ENCODE assay signal across 8 cellular contexts in the genomic region with DNA sequence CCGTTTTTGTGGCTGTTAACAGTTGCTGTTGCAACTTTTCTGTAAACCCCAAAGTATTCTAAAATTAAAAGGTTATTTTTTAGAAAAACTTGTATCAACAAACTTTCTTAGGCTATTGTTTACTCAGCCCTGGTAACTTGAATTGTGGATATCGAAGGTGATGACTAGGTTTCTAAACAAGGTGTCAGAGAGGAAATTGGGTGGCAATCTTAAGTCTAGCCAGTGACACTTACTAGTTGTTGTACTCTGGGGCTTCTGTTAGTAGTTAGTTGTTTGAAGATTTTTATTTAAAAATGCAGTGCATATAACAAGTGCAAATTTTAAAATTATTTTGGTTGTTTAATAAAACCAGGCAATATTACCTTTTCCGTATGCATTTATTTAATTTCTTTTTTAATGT. TPM values are rescaled to one million over a fixed set of nuclear protein-coding genes. Genes with fewer than 3 reads are reported as not detected.
A peak's percentile ranks its signal among the peaks of the same experiment; 100 is the strongest.
DNase-seq lines count a peak whose midpoint lies in the region; ATAC-seq and TF ChIP-seq lines count a peak whose summit lies in the region.

No MANE protein-coding gene starts in this region.

- intact Hi-C loops in CD8-positive, alpha-beta T cell (cut with DNase I, micrococcal nuclease): loop anchor here (5.0 to 10.0 kb wide), 9 partner anchors 77 to 1719 kb away; a partner anchor contains a TSS

- peaks cover 20% of the 10 kb centered on the region for H3K4me1 ChIP-seq in CD8-positive, alpha-beta T cell (ENCODE audit: insufficient read depth, low read length)
- H3K4me1 ChIP-seq in mesendoderm (ENCODE audit: control insufficient read depth, low read depth, low read length): no peaks in the 10 kb centered on the region

- H3K27ac ChIP-seq in CD8-positive, alpha-beta T cell (ENCODE audit: low read depth, low read length): no peak overlapping the region
- no peak overlapping the region for H3K27ac ChIP-seq in mesendoderm (ENCODE audit: low read depth, low read length)
- H3K27ac ChIP-seq in RWPE1: no peak overlapping the region

- H3K36me3 Mint-ChIP-seq in CD8-positive, alpha-beta T cell: peaks cover 6% of the 10 kb centered on the region
- peaks cover 22% of the 10 kb centered on the region for H3K36me3 Mint-ChIP-seq in activated naive CD8-positive, alpha-beta T cell treated with anti-CD3 and anti-CD28 coated beads, Interleukin-2, amount 10 ng/mL, durations not matched to agents 7 days and 5 days

- CTCF ChIA-PET in CD8-positive, alpha-beta T cell (lab: Charles Lee): no interaction called here
- CTCF ChIA-PET in RWPE1 (lab: Yijun Ruan, JAX): interaction anchor here (0.6 kb wide), 1 partner anchor 20 kb away, joined by 4 read pairs; no protein-coding TSS in a partner anchor

- POLR2A ChIA-PET in CD8-positive, alpha-beta T cell (lab: Charles Lee): no interaction called here
- POLR2A ChIA-PET in activated naive CD8-positive, alpha-beta T cell treated with anti-CD3 and anti-CD28 coated beads, Interleukin-2, amount 10 ng/mL, durations not matched to agents 7 days and 5 days (lab: Charles Lee): interaction anchor here (1.0 kb wide), 2 partner anchors 10 to 20 kb away, joined by 3 read pairs; a partner anchor contains a TSS
- POLR2A ChIA-PET in RWPE1 (lab: Yijun Ruan, JAX; ENCODE audit: low non-redundant PET): interaction anchor here (0.6 kb wide), 1 partner anchor 27 kb away, joined by 3 read pairs; no protein-coding TSS in a partner anchor

- peak overlapping the region; percentile 60 for H3K4me2 ChIP-seq in mesendoderm (ENCODE audit: low read length)

- H2BK15ac ChIP-seq in mesendoderm (replicated peaks; ENCODE audit: low read depth): no peak overlapping the region

- ATAC-seq in CD8-positive, alpha-beta T cell: no peak
- ATAC-seq in activated naive CD8-positive, alpha-beta T cell treated with anti-CD3 and anti-CD28 coated beads, Interleukin-2, amount 10 ng/mL, durations not matched to agents 7 days and 5 days (ENCODE audit: low read depth): no peak
- ATAC-seq in HG03175 (IDR thresholded peaks at IDR 0.05; ENCODE audit: unreplicated experiment): no peak

- H3K56ac ChIP-seq in mesendoderm (ENCODE audit: low read length): peak overlapping the region; percentile 83

- H3K18ac ChIP-seq in mesendoderm (ENCODE audit: low read length): no peak overlapping the region

- no peak overlapping the region for H4K5ac ChIP-seq in mesendoderm (ENCODE audit: low read length)

- H3K27me3 ChIP-seq in CD8-positive, alpha-beta T cell (ENCODE audit: insufficient read depth, low read length): no peaks in the 10 kb centered on the region
- H3K27me3 ChIP-seq in mesendoderm (ENCODE audit: insufficient read depth, low read length, poor library complexity): no peaks in the 10 kb centered on the region

- no CpG with 5 or more reads among the region's 3 CpGs for WGBS in mesendoderm (ENCODE audit: extremely low coverage, insufficient coverage, low lambda C conversion rate)

- H3K4me3 ChIP-seq in CD8-positive, alpha-beta T cell (ENCODE audit: low read depth, low read length): no peak overlapping the region
- peak overlapping the region; percentile 84 for H3K4me3 ChIP-seq in Jurkat, Clone E6-1 (ENCODE audit: low read length)
- H3K4me3 ChIP-seq in mesendoderm (ENCODE audit: low read length): peak overlapping the region; percentile 74

- H3K36me3 ChIP-seq in CD8-positive, alpha-beta T cell (ENCODE audit: insufficient read depth, low read length): no peaks in the 10 kb centered on the region
- no peaks in the 10 kb centered on the region for H3K36me3 ChIP-seq in mesendoderm (ENCODE audit: control insufficient read depth, insufficient read depth, low read length)

- no peaks in the 10 kb centered on the region for H3K9me3 Mint-ChIP-seq in CD8-positive, alpha-beta T cell
- no peaks in the 10 kb centered on the region for H3K9me3 Mint-ChIP-seq in activated naive CD8-positive, alpha-beta T cell treated with anti-CD3 and anti-CD28 coated beads, Interleukin-2, amount 10 ng/mL, durations not matched to agents 7 days and 5 days

- H3K27ac Mint-ChIP-seq in CD8-positive, alpha-beta T cell: peak overlapping the region; percentile 30
- peak overlapping the region; percentile 99 for H3K27ac Mint-ChIP-seq in activated naive CD8-positive, alpha-beta T cell treated with anti-CD3 and anti-CD28 coated beads, Interleukin-2, amount 10 ng/mL, durations not matched to agents 7 days and 5 days

- H3K4ac ChIP-seq in mesendoderm (ENCODE audit: low read depth, low read length): no peak overlapping the region

- TF ChIP-seq CTCF in CD8-positive, alpha-beta T cell (IDR thresholded peaks at IDR 0.05): no peak
- TF ChIP-seq CTCF in RWPE1 (conservative IDR thresholded peaks at IDR 0.05; ENCODE audit: low read depth): no peak

- no peak overlapping the region for H3K23ac ChIP-seq in mesendoderm (ENCODE audit: low read length)

- H3K9me3 ChIP-seq in CD8-positive, alpha-beta T cell (ENCODE audit: low read length): no peaks in the 10 kb centered on the region

- H3K27me3 Mint-ChIP-seq in CD8-positive, alpha-beta T cell (ENCODE audit: low read depth): peaks cover 5% of the 10 kb centered on the region
- H3K27me3 Mint-ChIP-seq in activated naive CD8-positive, alpha-beta T cell treated with anti-CD3 and anti-CD28 coated beads, Interleukin-2, amount 10 ng/mL, durations not matched to agents 7 days and 5 days: no peaks in the 10 kb centered on the region

- H2BK120ac ChIP-seq in mesendoderm (ENCODE audit: low read depth, low read length): no peak overlapping the region

- H3K4me3 Mint-ChIP-seq in CD8-positive, alpha-beta T cell: peak overlapping the region; percentile 97
- peak overlapping the region; percentile 97 for H3K4me3 Mint-ChIP-seq in activated naive CD8-positive, alpha-beta T cell treated with anti-CD3 and anti-CD28 coated beads, Interleukin-2, amount 10 ng/mL, durations not matched to agents 7 days and 5 days

- no peak overlapping the region for H2BK5ac ChIP-seq in mesendoderm (ENCODE audit: low read length)

- H4K8ac ChIP-seq in mesendoderm (ENCODE audit: low read depth, low read length): no peak overlapping the region

- peaks cover 56% of the 10 kb centered on the region for H3K79me2 ChIP-seq in mesendoderm (ENCODE audit: control insufficient read depth, insufficient read depth, low read length)

- no peak for DNase-seq in CD8-positive, alpha-beta T cell
- DNase-seq in Jurkat, Clone E6-1 (ENCODE audit: low read depth, low spot score): peak; percentile 28
- DNase-seq in activated naive CD8-positive, alpha-beta T cell treated with anti-CD3 and anti-CD28 coated beads, Interleukin-2, amount 10 ng/mL, durations not matched to agents 7 days and 5 days: no peak
- DNase-seq in mesendoderm: no peak
- DNase-seq in NCI-H2029 treated with DMSO at 0.1 percent for 48 hours (lab: John Stamatoyannopoulos, UW): no peak
- no peak for DNase-seq in RWPE1 (ENCODE audit: low spot score)
- no peak for DNase-seq in NOMO-1 treated with DMSO at 0.1 percent for 48 hours (lab: John Stamatoyannopoulos, UW; ENCODE audit: unreplicated experiment)

- no peak overlapping the region for H2AK5ac ChIP-seq in mesendoderm (ENCODE audit: low read length)

- peak overlapping the region; percentile 80 for H3K9ac ChIP-seq in mesendoderm (ENCODE audit: low read length)

- peaks cover 28% of the 10 kb centered on the region for H3K4me1 Mint-ChIP-seq in CD8-positive, alpha-beta T cell (ENCODE audit: low read depth)
- peaks cover 43% of the 10 kb centered on the region for H3K4me1 Mint-ChIP-seq in activated naive CD8-positive, alpha-beta T cell treated with anti-CD3 and anti-CD28 coated beads, Interleukin-2, amount 10 ng/mL, durations not matched to agents 7 days and 5 days

- H3K79me1 ChIP-seq in mesendoderm (ENCODE audit: low read length): no peaks in the 10 kb centered on the region

RNA-seq across cellular contexts. Expression of a gene that starts 1.3 kb away (rescaled TPM):
- under 1 TPM; 0.36 to 0.38 TPM for total RNA-seq in CD8-positive, alpha-beta T cell
- polyA plus RNA-seq in Jurkat, Clone E6-1 (2012; ENCODE audit: insufficient read depth, insufficient read length): 46.7 TPM
- total RNA-seq in activated naive CD8-positive, alpha-beta T cell treated with anti-CD3 and anti-CD28 coated beads, Interleukin-2, amount 10 ng/mL, durations not matched to agents 7 days and 5 days: 10 to 100 TPM; 53.7 to 55.2 TPM
- polyA plus RNA-seq in mesendoderm (2013, experiment 1 of 2): 36.4 TPM
- 36.2 TPM for polyA plus RNA-seq in mesendoderm (2013, experiment 2 of 2)

RNA-seq across cellular contexts. Expression of a gene that starts 20.3 kb away (rescaled TPM):
- 10 to 100 TPM; 12.1 to 13.2 TPM for total RNA-seq in CD8-positive, alpha-beta T cell
- polyA plus RNA-seq in Jurkat, Clone E6-1 (2012; ENCODE audit: insufficient read depth, insufficient read length): 22.1 TPM
- total RNA-seq in activated naive CD8-positive, alpha-beta T cell treated with anti-CD3 and anti-CD28 coated beads, Interleukin-2, amount 10 ng/mL, durations not matched to agents 7 days and 5 days: 10 to 100 TPM; 17.9 to 18.2 TPM
- polyA plus RNA-seq in mesendoderm (2013, experiment 1 of 2): 21.5 TPM
- polyA plus RNA-seq in mesendoderm (2013, experiment 2 of 2): 22.7 TPM

Comparison
In these comparisons a context has a peak if more than half of its experiments do, and no peak if none do; other contexts are left out.
1. RNA of a gene that starts 1.3 kb away (total RNA-seq): 53.7 to 55.2 TPM in activated naive CD8-positive, alpha-beta T cell treated with anti-CD3 and anti-CD28 coated beads, Interleukin-2, amount 10 ng/mL, durations not matched to agents 7 days and 5 days; 0.36 to 0.38 TPM in CD8-positive, alpha-beta T cell; every median in the first group is over 10 times any median in the second.